In genomic region chr5:113606298-113607134, GRCh38 we compare ENCODE assay signal across 8 cellular contexts.
DNase-seq lines count a peak whose midpoint lies in the region; ATAC-seq and TF ChIP-seq lines count a peak whose summit lies in the region.

No MANE protein-coding gene starts in this region.

- no peak overlapping the region for H4K91ac ChIP-seq in mesenchymal stem cell (ENCODE audit: low read length)

- H2BK120ac ChIP-seq in mesenchymal stem cell (ENCODE audit: low read depth, low read length): no peak overlapping the region

- H2BK15ac ChIP-seq in mesenchymal stem cell (ENCODE audit: low read depth, poor library complexity, severe bottlenecking): no peak overlapping the region

- H3K14ac ChIP-seq in mesenchymal stem cell (ENCODE audit: low read length in 2 of 2): no peak overlapping the region

- WGBS in mesenchymal stem cell: 24% methylated on average over 4 of the region's 13 CpGs

- H3K9me3 ChIP-seq in mesenchymal stem cell (ENCODE audit: control insufficient read depth, low read length): no peaks in the 10 kb centered on the region

- H3K36me3 ChIP-seq in mesenchymal stem cell (ENCODE audit: control insufficient read depth in 1 of 2, insufficient read depth in 2 of 2, low read depth in 1 of 2, low read length in 2 of 2): no peaks in the 10 kb centered on the region

- no peak overlapping the region for H3K4me2 ChIP-seq in mesenchymal stem cell (ENCODE audit: low read length, poor library complexity, severe bottlenecking)

- no peaks in the 10 kb centered on the region for H3K79me1 ChIP-seq in mesenchymal stem cell (replicated peaks; ENCODE audit: low read length, poor library complexity, severe bottlenecking)

- DNase-seq in Ammon's horn (ENCODE audit: low spot score) (peak; percentile 79), NCI-H2107 (lab: John Stamatoyannopoulos, UW) (peak; percentile 5), ecto neural progenitor cell (ENCODE audit: low spot score) (peak; percentile 70), mesenchymal stem cell (peak; percentile 67)
- peak; percentile 35 for DNase-seq in stimulated activated naive CD8-positive, alpha-beta T cell treated with anti-CD3 and anti-CD28 coated beads, Interleukin-15, Interleukin-2, amounts not matched to agents 100 U/mL and 50 U/mL, for 24 hours

- no peak overlapping the region for H2AK5ac ChIP-seq in mesenchymal stem cell (ENCODE audit: low read length, severe bottlenecking)

- H4K8ac ChIP-seq in mesenchymal stem cell (ENCODE audit: low read length): no peak overlapping the region

- no peak overlapping the region for H2BK12ac ChIP-seq in mesenchymal stem cell (ENCODE audit: low read length in 2 of 2)

- no peak overlapping the region for H3K27ac ChIP-seq in mesenchymal stem cell (ENCODE audit: low read length, poor library complexity, severe bottlenecking)

- no peak overlapping the region for H2BK5ac ChIP-seq in mesenchymal stem cell (ENCODE audit: low read depth, low read length, poor library complexity, severe bottlenecking)

- no peak overlapping the region for H3K23ac ChIP-seq in mesenchymal stem cell (ENCODE audit: low read length in 2 of 2)

- peak; percentile 65 for TF ChIP-seq CTCF in WI38 (IDR thresholded peaks at IDR 0.05; ENCODE audit: low read depth, low read length)

- H3K9ac ChIP-seq in mesenchymal stem cell (ENCODE audit: low read length): peak overlapping the region; percentile 17

- no peaks in the 10 kb centered on the region for H3K27me3 ChIP-seq in mesenchymal stem cell (ENCODE audit: control insufficient read depth in 1 of 2, insufficient read depth in 1 of 2, low read length in 2 of 2)

- ATAC-seq in GM18519 (IDR thresholded peaks at IDR 0.05; ENCODE audit: low FRiP score, unreplicated experiment): peak; percentile 76
- peak; percentile 78 for ATAC-seq in HG03025 (IDR thresholded peaks at IDR 0.05; ENCODE audit: low FRiP score, unreplicated experiment)
- peak; percentile 81 for ATAC-seq in stimulated activated naive CD8-positive, alpha-beta T cell treated with anti-CD3 and anti-CD28 coated beads, Interleukin-15, Interleukin-2, amounts not matched to agents 100 U/mL and 50 U/mL, for 24 hours

- H3K4ac ChIP-seq in mesenchymal stem cell (ENCODE audit: low read depth in 1 of 2, low read length in 2 of 2): no peak overlapping the region

- H3K4me3 ChIP-seq in WI38 (ENCODE audit: low read depth, low read length) (no peak overlapping the region), mesenchymal stem cell (ENCODE audit: insufficient read depth in 1 of 2, low read depth in 1 of 2, low read length in 2 of 2) (no peak overlapping the region)

- H3K4me1 ChIP-seq in mesenchymal stem cell (ENCODE audit: control insufficient read depth, insufficient read depth, low read depth, low read length): peaks cover 1% of the 10 kb centered on the region

- no peak overlapping the region for H3K18ac ChIP-seq in mesenchymal stem cell (ENCODE audit: low read depth in 1 of 2, low read length in 2 of 2)

- H2AFZ ChIP-seq in mesenchymal stem cell (ENCODE audit: low read depth, low read length): no peak overlapping the region

Comparison
In these comparisons a context has a peak if more than half of its experiments do, and no peak if none do; other contexts are left out.
1. DNase-seq: peak in every context shown above with its lines; median percentile 79 in Ammon's horn; 70 in ecto neural progenitor cell; 67 in mesenchymal stem cell; 35 in stimulated activated naive CD8-positive, alpha-beta T cell treated with anti-CD3 and anti-CD28 coated beads, Interleukin-15, Interleukin-2, amounts not matched to agents 100 U/mL and 50 U/mL, for 24 hours; 5 in NCI-H2107.